Comparison of ENCODE assay signal across 15 cellular contexts in genomic region chr6:44833248-44833647, GRCh38.
DNase-seq lines count a peak whose midpoint lies in the region; ATAC-seq and TF ChIP-seq lines count a peak whose summit lies in the region.
"Had no signal": no experiment of that assay in that cellular context is flagged by ENCODE, and none has a peak within 500 bp of the region (broad histone marks: within the 10 kb centered on the region; RNA-seq: fewer than 3 reads in every experiment).

No MANE protein-coding gene starts in this region.

- H3K4me3 Mint-ChIP-seq in activated naive CD8-positive, alpha-beta T cell treated with anti-CD3 and anti-CD28 coated beads for 36 hours, result no peak overlapping the region
- H3K4me3 Mint-ChIP-seq in activated naive CD8-positive, alpha-beta T cell treated with anti-CD3 and anti-CD28 coated beads, Interleukin-2, amount 50 U/mL, for 24 hours, result no peak overlapping the region
- H3K4me3 Mint-ChIP-seq: activated naive CD4-positive, alpha-beta T cell treated with anti-CD3 and anti-CD28 coated beads, Interleukin-2, amount 10 ng/mL, durations not matched to agents 7 days and 5 days; CD8-positive, alpha-beta T cell had no signal

- H3K36me3 Mint-ChIP-seq in activated naive CD8-positive, alpha-beta T cell treated with anti-CD3 and anti-CD28 coated beads for 36 hours, result peaks cover 4% of the 10 kb centered on the region
- peaks cover 4% of the 10 kb centered on the region for H3K36me3 Mint-ChIP-seq in activated naive CD8-positive, alpha-beta T cell treated with anti-CD3 and anti-CD28 coated beads, Interleukin-2, amount 50 U/mL, for 24 hours (ENCODE audit: low read depth)

- peak overlapping the region; percentile 12 for H3K27ac Mint-ChIP-seq in activated naive CD8-positive, alpha-beta T cell treated with anti-CD3 and anti-CD28 coated beads for 36 hours
- no peak overlapping the region for H3K27ac Mint-ChIP-seq in activated naive CD8-positive, alpha-beta T cell treated with anti-CD3 and anti-CD28 coated beads, Interleukin-2, amount 50 U/mL, for 24 hours
- H3K27ac Mint-ChIP-seq: activated naive CD4-positive, alpha-beta T cell treated with anti-CD3 and anti-CD28 coated beads, Interleukin-2, amount 10 ng/mL, durations not matched to agents 7 days and 5 days; CD8-positive, alpha-beta T cell had no signal

- TF ChIP-seq CTCF in retinal pigment epithelial cell (conservative IDR thresholded peaks at IDR 0.05; ENCODE audit: low read depth, low read length), result no peak

- peaks cover 36% of the 10 kb centered on the region for H3K4me1 Mint-ChIP-seq in activated naive CD8-positive, alpha-beta T cell treated with anti-CD3 and anti-CD28 coated beads for 36 hours
- peaks cover 22% of the 10 kb centered on the region for H3K4me1 Mint-ChIP-seq in activated naive CD8-positive, alpha-beta T cell treated with anti-CD3 and anti-CD28 coated beads, Interleukin-2, amount 50 U/mL, for 24 hours

- DNase-seq in activated naive CD8-positive, alpha-beta T cell treated with anti-CD3 and anti-CD28 coated beads for 36 hours, result no peak
- no peak for DNase-seq in activated naive CD8-positive, alpha-beta T cell treated with anti-CD3 and anti-CD28 coated beads, Interleukin-2, amount 50 U/mL, for 24 hours
- DNase-seq in retinal pigment epithelial cell (ENCODE audit: low read depth), result peak; percentile 4
- no peak for DNase-seq in activated CD4-positive, alpha-beta T cell treated with anti-CD3 and anti-CD28 coated beads, Interleukin-2, amount 50 U/mL, for 1 hour
- DNase-seq in GM03348 (ENCODE audit: low spot score), result no peak
- DNase-seq in cerebellar cortex (ENCODE audit: low spot score), result no peak
- DNase-seq: activated naive CD4-positive, alpha-beta T cell treated with anti-CD3 and anti-CD28 coated beads, Interleukin-2, amount 10 ng/mL, durations not matched to agents 7 days and 5 days; CD8-positive, alpha-beta T cell; GF-D8; kidney glomerular epithelial cell; NCI-H2029 treated with DMSO at 0.1 percent for 48 hours; Right ventricle myocardium superior; transverse colon had no signal

- H3K27me3 Mint-ChIP-seq in activated naive CD8-positive, alpha-beta T cell treated with anti-CD3 and anti-CD28 coated beads for 36 hours, result no peaks in the 10 kb centered on the region
- no peaks in the 10 kb centered on the region for H3K27me3 Mint-ChIP-seq in activated naive CD8-positive, alpha-beta T cell treated with anti-CD3 and anti-CD28 coated beads, Interleukin-2, amount 50 U/mL, for 24 hours
- H3K27me3 Mint-ChIP-seq: activated naive CD4-positive, alpha-beta T cell treated with anti-CD3 and anti-CD28 coated beads, Interleukin-2, amount 10 ng/mL, durations not matched to agents 7 days and 5 days had no signal

- no peak for ATAC-seq in activated naive CD8-positive, alpha-beta T cell treated with anti-CD3 and anti-CD28 coated beads, Interleukin-2, amount 50 U/mL, for 24 hours
- ATAC-seq in HG02610 (IDR thresholded peaks at IDR 0.05; ENCODE audit: unreplicated experiment) (peak; percentile 79), HG03378 (IDR thresholded peaks at IDR 0.05; ENCODE audit: unreplicated experiment) (peak; percentile 72)
- ATAC-seq: CD8-positive, alpha-beta T cell had no signal

- H3K4me3 ChIP-seq in retinal pigment epithelial cell (ENCODE audit: low read length), result no peak overlapping the region
- H3K4me3 ChIP-seq: transverse colon had no signal

- no peaks in the 10 kb centered on the region for H3K9me3 Mint-ChIP-seq in activated naive CD8-positive, alpha-beta T cell treated with anti-CD3 and anti-CD28 coated beads for 36 hours
- no peaks in the 10 kb centered on the region for H3K9me3 Mint-ChIP-seq in activated naive CD8-positive, alpha-beta T cell treated with anti-CD3 and anti-CD28 coated beads, Interleukin-2, amount 50 U/mL, for 24 hours
- H3K9me3 Mint-ChIP-seq: activated naive CD4-positive, alpha-beta T cell treated with anti-CD3 and anti-CD28 coated beads, Interleukin-2, amount 10 ng/mL, durations not matched to agents 7 days and 5 days; CD8-positive, alpha-beta T cell had no signal
